ENCODE assay signal across 19 cellular contexts in genomic region chr11:8101421-8101820, GRCh38. TPM values are rescaled to one million over a fixed set of nuclear protein-coding genes. Genes with fewer than 3 reads are reported as not detected.
"Had no signal": no experiment of that assay in that cellular context is flagged by ENCODE, and none has a peak within 500 bp of the region (broad histone marks: within the 10 kb centered on the region; RNA-seq: fewer than 3 reads in every experiment).

No MANE protein-coding gene starts in this region.

- H3K4me3 Mint-ChIP-seq: activated naive CD8-positive, alpha-beta T cell; activated T-helper 1 cell treated with anti-CD3 and anti-CD28 coated beads, Interleukin-12 subunit alpha, Interleukin-12 subunit beta, Interleukin-2, Interleukin-4 antibody, amounts not matched to agents 30 ng/mL and 10 ng/mL and 1 ng/mL, durations not matched to agents 14 hours and 24 hours and 36 hours; mesothelial cell of epicardium; natural killer cell treated with Interleukin-12 subunit alpha and Interleukin-12 subunit beta and Interleukin-15 and Interleukin-18, amount 100 ng/mL, for 72 hours; stimulated activated naive B cell treated with anti-CD40 and anti-IgM and Interleukin-4, amounts not matched to agents 10 μg/mL and 1 μg/mL and 100 μg/mL, for 72 hours; WTC11 had no signal

- H3K27ac ChIP-seq: colonic mucosa, heart right ventricle, parathyroid adenoma, right lobe of liver, SJCRH30 had no signal

- H3K36me3 Mint-ChIP-seq: activated naive CD8-positive, alpha-beta T cell; natural killer cell treated with Interleukin-12 subunit alpha and Interleukin-12 subunit beta and Interleukin-15 and Interleukin-18, amount 100 ng/mL, for 72 hours had no signal

- H2AFZ ChIP-seq: parathyroid adenoma had no signal

- H3K4me2 ChIP-seq: smooth muscle cell had no signal

- H3K36me3 ChIP-seq: colonic mucosa, right lobe of liver, SJCRH30 had no signal

- ATAC-seq: heart right ventricle; right lobe of liver; stimulated activated naive B cell treated with anti-CD40 and anti-IgM and Interleukin-4, amounts not matched to agents 10 μg/mL and 1 μg/mL and 100 μg/mL, for 72 hours; WTC11 had no signal

- H3K27ac Mint-ChIP-seq: activated naive CD8-positive, alpha-beta T cell; activated T-helper 1 cell treated with anti-CD3 and anti-CD28 coated beads, Interleukin-12 subunit alpha, Interleukin-12 subunit beta, Interleukin-2, Interleukin-4 antibody, amounts not matched to agents 30 ng/mL and 10 ng/mL and 1 ng/mL, durations not matched to agents 14 hours and 24 hours and 36 hours; mesothelial cell of epicardium; natural killer cell treated with Interleukin-12 subunit alpha and Interleukin-12 subunit beta and Interleukin-15 and Interleukin-18, amount 100 ng/mL, for 72 hours; stimulated activated naive B cell treated with anti-CD40 and anti-IgM and Interleukin-4, amounts not matched to agents 10 μg/mL and 1 μg/mL and 100 μg/mL, for 72 hours; WTC11 had no signal

- H3K27me3 ChIP-seq: colonic mucosa, heart right ventricle, right lobe of liver, SJCRH30 had no signal

- H3K4me1 ChIP-seq: colonic mucosa, parathyroid adenoma, right lobe of liver, SJCRH30 had no signal

- DNase-seq: activated CD4-positive, alpha-beta T cell treated with anti-CD3 and anti-CD28 coated beads for 4 hours; activated CD4-positive, alpha-beta T cell treated with anti-CD3 and anti-CD28 coated beads, Interleukin-2, amount 50 U/mL, for 48 hours; colonic mucosa; heart right ventricle; kidney; SJCRH30; stimulated activated CD4-positive, alpha-beta T cell treated with anti-CD3 and anti-CD28 coated beads, Interleukin-2, amount 100 ng/mL, for 48 hours; stimulated activated CD8-positive, alpha-beta memory T cell treated with anti-CD3 and anti-CD28 coated beads, Interleukin-4, amount 100 ng/mL, for 48 hours; stimulated activated naive B cell treated with anti-CD40 and anti-IgM and Interleukin-4, amounts not matched to agents 10 μg/mL and 1 μg/mL and 100 μg/mL, for 72 hours; T-helper 1 cell; T-helper 9 cell had no signal

- H3K9me3 Mint-ChIP-seq: activated T-helper 1 cell treated with anti-CD3 and anti-CD28 coated beads, Interleukin-12 subunit alpha, Interleukin-12 subunit beta, Interleukin-2, Interleukin-4 antibody, amounts not matched to agents 30 ng/mL and 10 ng/mL and 1 ng/mL, durations not matched to agents 14 hours and 24 hours and 36 hours; mesothelial cell of epicardium; natural killer cell treated with Interleukin-12 subunit alpha and Interleukin-12 subunit beta and Interleukin-15 and Interleukin-18, amount 100 ng/mL, for 72 hours; stimulated activated naive B cell treated with anti-CD40 and anti-IgM and Interleukin-4, amounts not matched to agents 10 μg/mL and 1 μg/mL and 100 μg/mL, for 72 hours; WTC11 had no signal

- H3K4me1 Mint-ChIP-seq: mesothelial cell of epicardium; stimulated activated naive B cell treated with anti-CD40 and anti-IgM and Interleukin-4, amounts not matched to agents 10 μg/mL and 1 μg/mL and 100 μg/mL, for 72 hours; WTC11 had no signal

- H3K9me3 ChIP-seq: colonic mucosa, heart right ventricle, right lobe of liver, SJCRH30 had no signal

- H3K4me3 ChIP-seq: colonic mucosa, heart right ventricle, right lobe of liver, SJCRH30, smooth muscle cell had no signal

- H3K79me2 ChIP-seq: parathyroid adenoma had no signal

- H3K27me3 Mint-ChIP-seq: activated naive CD8-positive, alpha-beta T cell; stimulated activated naive B cell treated with anti-CD40 and anti-IgM and Interleukin-4, amounts not matched to agents 10 μg/mL and 1 μg/mL and 100 μg/mL, for 72 hours had no signal

RNA-seq across cellular contexts. Expression of gene TUB, which starts 20.4 kb away (rescaled TPM):
- total RNA-seq: natural killer cell treated with Interleukin-12 subunit alpha and Interleukin-12 subunit beta and Interleukin-15 and Interleukin-18, amount 100 ng/mL, for 72 hours had no signal
